Comparison of ENCODE assay signal across 23 cellular contexts in genomic region chr6:37717836-37718251, GRCh38. TPM values are rescaled to one million over a fixed set of nuclear protein-coding genes. Genes with fewer than 3 reads are reported as not detected.
DNase-seq lines count a peak whose midpoint lies in the region; ATAC-seq and TF ChIP-seq lines count a peak whose summit lies in the region.
"Had no signal": no experiment of that assay in that cellular context is flagged by ENCODE, and none has a peak within 500 bp of the region (broad histone marks: within the 10 kb centered on the region; RNA-seq: fewer than 3 reads in every experiment).

No MANE protein-coding gene starts in this region.

- intact Hi-C loops in CD14-positive monocyte (cut with micrococcal nuclease) = no loop called here
- intact Hi-C loops in aorta (cut with DNase I) = loop anchor here in 1 of 2 donors (5.0 kb wide), 1 partner anchor 74 kb away; no protein-coding TSS in a partner anchor

- H3K4me1 Mint-ChIP-seq in CD14-positive monocyte = no peaks in the 10 kb centered on the region

- H3K27me3 Mint-ChIP-seq in CD14-positive monocyte (ENCODE audit: low read depth in 3 of 3) = peaks cover 8 to 25% (median 10%) of the 10 kb centered on the region in 3 donors

- H3K4me3 ChIP-seq in MG63 = no peak overlapping the region
- H3K4me3 ChIP-seq in epithelial cell of esophagus (ENCODE audit: low read length) = no peak overlapping the region
- H3K4me3 ChIP-seq in lung = no peak overlapping the region
- H3K4me3 ChIP-seq in aorta (ENCODE audit: low read length in 2 of 2) = no peak overlapping the region
- H3K4me3 ChIP-seq: ascending aorta, SJCRH30 had no signal

- DNase-seq in ACHN (peak; percentile 44), MG63 (peak; percentile 68), epithelial cell of esophagus (ENCODE audit: low read depth) (peak; percentile 50), lung (ENCODE audit: low spot score) (no peak), CD14-positive monocyte (ENCODE audit: low spot score) (no peak), aorta (no peak)
- DNase-seq: activated CD4-positive, alpha-beta T cell treated with anti-CD3 and anti-CD28 coated beads for 36 hours; activated CD8-positive, alpha-beta memory T cell treated with anti-CD3 and anti-CD28 coated beads, Interleukin-2, amount 50 U/mL, for 4 hours; activated gamma-delta T cell treated with Interleukin-2 at 50 U/mL for 16 hours; COR-L47; foreskin melanocyte; GDM1; H9; naive thymus-derived CD4-positive, alpha-beta T cell; NCI-H2029; NCI-H510A treated with DMSO at 0.1 percent for 48 hours; SJCRH30; stimulated activated CD4-positive, alpha-beta T cell treated with anti-CD3 and anti-CD28 coated beads, Interleukin-15, amount 100 ng/mL, for 24 hours; T-helper 9 cell had no signal

- H3K27ac ChIP-seq in lung (ENCODE audit: low read depth in 1 of 2, low read length in 1 of 2) (no peak overlapping the region), aorta (ENCODE audit: low read depth in 1 of 2, low read length in 2 of 2) (peak overlapping the region in 1 of 2 donors; percentile 28)
- H3K27ac ChIP-seq: ascending aorta, SJCRH30 had no signal

- H3K9me3 ChIP-seq in MG63 (peaks cover 24% of the 10 kb centered on the region), lung (ENCODE audit: control insufficient read depth in 2 of 2, insufficient read depth in 1 of 2, low read length in 1 of 2) (no peaks in the 10 kb centered on the region), aorta (ENCODE audit: control insufficient read depth, low read length) (no peaks in the 10 kb centered on the region)
- H3K9me3 ChIP-seq: ascending aorta, SJCRH30 had no signal

- H3K27me3 ChIP-seq in MG63 (no peaks in the 10 kb centered on the region), lung (ENCODE audit: control insufficient read depth, insufficient read depth) (no peaks in the 10 kb centered on the region), aorta (ENCODE audit: control insufficient read depth in 1 of 2, insufficient read depth in 2 of 2, low read length in 1 of 2) (no peaks in the 10 kb centered on the region)
- H3K27me3 ChIP-seq: ascending aorta, SJCRH30 had no signal

- 59 to 68% methylated on average over 2 of the region's 2 CpGs for WGBS in lung, 2 donors
- WGBS in aorta, 2 donors = 7 to 8% methylated on average over 2 of the region's 2 CpGs

- peaks cover 0 to 1% of the 10 kb centered on the region in 2 donors for H3K4me1 ChIP-seq in lung (ENCODE audit: control insufficient read depth in 2 of 2, insufficient read depth in 2 of 2, low read length in 2 of 2)
- no peaks in the 10 kb centered on the region for H3K4me1 ChIP-seq in aorta (ENCODE audit: control insufficient read depth in 1 of 2, insufficient read depth in 2 of 2, low read length in 2 of 2)
- H3K4me1 ChIP-seq: SJCRH30 had no signal

- H3K4me3 Mint-ChIP-seq in CD14-positive monocyte = no peak overlapping the region
- H3K4me3 Mint-ChIP-seq: activated CD4-positive, alpha-beta T cell treated with anti-CD3 and anti-CD28 coated beads for 36 hours; H9; naive thymus-derived CD4-positive, alpha-beta T cell; stimulated activated naive CD8-positive, alpha-beta T cell treated with anti-CD3 and anti-CD28 coated beads, Interleukin-15, Interleukin-2, amounts not matched to agents 100 ng/mL and 50 ng/mL, for 24 hours had no signal

- no peak overlapping the region for H3K27ac Mint-ChIP-seq in CD14-positive monocyte
- H3K27ac Mint-ChIP-seq: activated CD4-positive, alpha-beta T cell treated with anti-CD3 and anti-CD28 coated beads for 36 hours; H9; naive thymus-derived CD4-positive, alpha-beta T cell; stimulated activated naive CD8-positive, alpha-beta T cell treated with anti-CD3 and anti-CD28 coated beads, Interleukin-15, Interleukin-2, amounts not matched to agents 100 ng/mL and 50 ng/mL, for 24 hours had no signal

- ATAC-seq in lung (ENCODE audit: insufficient read depth, low FRiP score) (peak; percentile 31), GM19324 (IDR thresholded peaks at IDR 0.05; ENCODE audit: low FRiP score, unreplicated experiment) (no peak), GM18498 (IDR thresholded peaks at IDR 0.05; ENCODE audit: unreplicated experiment) (no peak), aorta (ENCODE audit: low FRiP score) (no peak)
- ATAC-seq: activated CD4-positive, alpha-beta T cell treated with anti-CD3 and anti-CD28 coated beads for 36 hours; naive thymus-derived CD4-positive, alpha-beta T cell had no signal

- H3K36me3 Mint-ChIP-seq in CD14-positive monocyte = no peaks in the 10 kb centered on the region
- H3K36me3 Mint-ChIP-seq: naive thymus-derived CD4-positive, alpha-beta T cell had no signal

- H3K36me3 ChIP-seq in MG63 = no peaks in the 10 kb centered on the region; the same call in 1 of the 2 replicates
- H3K36me3 ChIP-seq in lung (ENCODE audit: control insufficient read depth in 2 of 2, insufficient read depth in 2 of 2, low read length in 2 of 2) = no peaks in the 10 kb centered on the region
- no peaks in the 10 kb centered on the region for H3K36me3 ChIP-seq in aorta (ENCODE audit: control insufficient read depth in 1 of 2, insufficient read depth in 2 of 2, low read length in 1 of 2)
- H3K36me3 ChIP-seq: ascending aorta, SJCRH30 had no signal

- TF ChIP-seq CTCF in epithelial cell of esophagus (IDR thresholded peaks at IDR 0.05; ENCODE audit: insufficient read depth, low read depth, low read length, missing control alignments) = no peak
- TF ChIP-seq CTCF in lung (IDR thresholded peaks at IDR 0.05; ENCODE audit: control extremely low read depth, extremely low read depth) = no peak
- TF ChIP-seq CTCF in CD14-positive monocyte (IDR thresholded peaks at IDR 0.05) = no peak

- H3K9me3 Mint-ChIP-seq in CD14-positive monocyte = peaks cover 0 to 8% (median 2%) of the 10 kb centered on the region in 7 donors
- H3K9me3 Mint-ChIP-seq: H9; stimulated activated naive CD8-positive, alpha-beta T cell treated with anti-CD3 and anti-CD28 coated beads, Interleukin-15, Interleukin-2, amounts not matched to agents 100 ng/mL and 50 ng/mL, for 24 hours had no signal

- in situ Hi-C loops in ACHN (cut with HindIII; ENCODE audit: low pct_ligation_motif_present, low pct_unique_long_range_greater_than_20kb, low sequenced_read_pairs) = no loop called here

RNA-seq across cellular contexts. Expression of gene MDGA1, which starts 20.2 kb away (rescaled TPM):
- total RNA-seq in MG63 (2014; rRNA removed; shearing (Covaris generic); ENCODE audit: low replicate concordance) = 10.0 and 15.3 TPM in 2 replicates
- total RNA-seq in lung = 1 to 10 TPM; 1.0 to 4.6 TPM
- polyA plus RNA-seq in lung = 1 to 10 TPM in 1 of 2 donors, under 1 TPM in 1; 0.90 to 2.1 TPM
- not detected for polyA plus RNA-seq in CD14-positive monocyte
- total RNA-seq in aorta = 10 to 100 TPM; 11.2 to 13.6 TPM
- polyA plus RNA-seq in aorta = 1 to 10 TPM; 1.3 to 8.8 TPM

Comparison
In these comparisons a context has a peak if more than half of its experiments do, and no peak if none do; other contexts are left out.
1. DNase-seq: peak in ACHN (single experiment), MG63 (single experiment) and epithelial cell of esophagus (single experiment); none in lung (single experiment), CD14-positive monocyte (single experiment) and aorta (0 of 2).